Comparison of ENCODE assay signal across 28 cellular contexts in genomic region chr14:43900173-43900655, GRCh38.
DNase-seq lines count a peak whose midpoint lies in the region; ATAC-seq and TF ChIP-seq lines count a peak whose summit lies in the region.
"Had no signal": no experiment of that assay in that cellular context is flagged by ENCODE, and none has a peak within 500 bp of the region (broad histone marks: within the 10 kb centered on the region; RNA-seq: fewer than 3 reads in every experiment).

No MANE protein-coding gene starts in this region.

- H3K9me3 Mint-ChIP-seq in osteocyte (ENCODE audit: unreplicated experiment) = peaks cover 3% of the 10 kb centered on the region
- H3K9me3 Mint-ChIP-seq: nephron had no signal

- DNase-seq in HT-29 (ENCODE audit: low spot score) (peak; percentile 13), NCI-H774 (lab: John Stamatoyannopoulos, UW) (peak; percentile 17), colonic mucosa (no peak), mucosa of descending colon (no peak), DMS 273 (lab: John Stamatoyannopoulos, UW; ENCODE audit: unreplicated experiment) (no peak), inferior parietal cortex (ENCODE audit: extremely low spot score) (no peak), osteocyte (ENCODE audit: extremely low spot score, unreplicated experiment) (no peak), posterior cingulate gyrus (no peak)
- DNase-seq: activated CD4-positive, alpha-beta T cell treated with anti-CD3 and anti-CD28 coated beads for 48 hours; activated naive CD4-positive, alpha-beta T cell; activated T-cell treated with anti-CD3 and anti-CD28 coated beads, Interleukin-2, amount 50 U/mL, for 48 hours; C1 segment of cervical spinal cord; Caco-2; effector CD8-positive, alpha-beta T cell; erythroblast; head of caudate nucleus; left cardiac atrium; NCI-H187 treated with DMSO at 0.1 percent for 48 hours; NCI-H226; stimulated activated CD4-positive, alpha-beta T cell treated with anti-CD3 and anti-CD28 coated beads, Interleukin-15, amount 100 ng/mL, for 24 hours; thyroid gland had no signal

- H3K36me3 ChIP-seq in colonic mucosa = no peaks in the 10 kb centered on the region
- no peaks in the 10 kb centered on the region for H3K36me3 ChIP-seq in mucosa of descending colon (ENCODE audit: low read depth)
- H3K36me3 ChIP-seq: SJSA1, thyroid gland had no signal

- H3K27me3 ChIP-seq in colonic mucosa = no peaks in the 10 kb centered on the region
- H3K27me3 ChIP-seq: SJSA1, thyroid gland had no signal

- H3K9ac ChIP-seq in colonic mucosa (ENCODE audit: low read depth in 2 of 2, low read length in 2 of 2) = no peak overlapping the region
- H3K9ac ChIP-seq: parathyroid adenoma had no signal

- H3K27ac ChIP-seq in colonic mucosa = peak overlapping the region; percentile 11
- H3K27ac ChIP-seq: parathyroid adenoma, SJSA1, thyroid gland had no signal

- no peak overlapping the region for H3K4me3 Mint-ChIP-seq in osteocyte (ENCODE audit: unreplicated experiment)
- H3K4me3 Mint-ChIP-seq: nephron; stimulated activated naive CD8-positive, alpha-beta T cell treated with anti-CD3 and anti-CD28 coated beads, Interleukin-15, Interleukin-2, amounts not matched to agents 100 ng/mL and 50 ng/mL, for 24 hours; T-helper 1 cell treated with Interleukin-12 subunit alpha and Interleukin-12 subunit beta and Interleukin-4 antibody, amounts not matched to agents 30 μg/mL and 1 μg/mL, for 36 hours had no signal

- no peak overlapping the region for H3K4me3 ChIP-seq in colonic mucosa
- H3K4me3 ChIP-seq in mucosa of descending colon = no peak overlapping the region
- H3K4me3 ChIP-seq: SJSA1, thyroid gland had no signal

- no peaks in the 10 kb centered on the region for H3K27me3 Mint-ChIP-seq in osteocyte (ENCODE audit: unreplicated experiment)
- H3K27me3 Mint-ChIP-seq: stimulated activated naive CD8-positive, alpha-beta T cell treated with anti-CD3 and anti-CD28 coated beads, Interleukin-15, Interleukin-2, amounts not matched to agents 100 ng/mL and 50 ng/mL, for 24 hours had no signal

- H3K4me1 Mint-ChIP-seq in osteocyte (ENCODE audit: unreplicated experiment) = no peaks in the 10 kb centered on the region

- intact Hi-C loops in colonic mucosa (cut with DNase I) = no loop called here
- intact Hi-C loops in mucosa of descending colon (cut with DNase I, micrococcal nuclease) = no loop called here
- intact Hi-C loops in posterior cingulate gyrus (cut with DNase I) = no loop called here

- no peaks in the 10 kb centered on the region for H3K9me3 ChIP-seq in colonic mucosa
- no peaks in the 10 kb centered on the region for H3K9me3 ChIP-seq in mucosa of descending colon
- H3K9me3 ChIP-seq: Caco-2, SJSA1, thyroid gland had no signal

- H3K4me1 ChIP-seq in colonic mucosa (no peaks in the 10 kb centered on the region), mucosa of descending colon (ENCODE audit: low read depth) (no peaks in the 10 kb centered on the region)
- H3K4me1 ChIP-seq: Caco-2, parathyroid adenoma, SJSA1, thyroid gland had no signal

- H3K27ac Mint-ChIP-seq in osteocyte (ENCODE audit: unreplicated experiment) = no peak overlapping the region
- H3K27ac Mint-ChIP-seq: nephron; stimulated activated naive CD8-positive, alpha-beta T cell treated with anti-CD3 and anti-CD28 coated beads, Interleukin-15, Interleukin-2, amounts not matched to agents 100 ng/mL and 50 ng/mL, for 24 hours; T-helper 1 cell treated with Interleukin-12 subunit alpha and Interleukin-12 subunit beta and Interleukin-4 antibody, amounts not matched to agents 30 μg/mL and 1 μg/mL, for 36 hours had no signal

- no peaks in the 10 kb centered on the region for H3K36me3 Mint-ChIP-seq in osteocyte (ENCODE audit: unreplicated experiment)

- TF ChIP-seq CTCF in colonic mucosa (IDR thresholded peaks at IDR 0.05) (no peak), mucosa of descending colon (IDR thresholded peaks at IDR 0.05) (no peak), osteocyte (IDR thresholded peaks at IDR 0.05) (no peak)

- ATAC-seq in mucosa of descending colon = peak; percentile 88
- ATAC-seq: HCT116, left cardiac atrium, sciatic nerve had no signal

Comparison
In these comparisons a context has a peak if more than half of its experiments do, and no peak if none do; other contexts are left out.
1. DNase-seq: peak in HT-29 (single experiment) and NCI-H774 (single experiment); none in colonic mucosa (single experiment), mucosa of descending colon (0 of 3), DMS 273 (single experiment), inferior parietal cortex (single experiment), osteocyte (single experiment) and posterior cingulate gyrus (0 of 10).